ENCODE assay signal across 8 cellular contexts in genomic region chr12:50734409-50735263, GRCh38. TPM values are rescaled to one million over a fixed set of nuclear protein-coding genes. Genes with fewer than 3 reads are reported as not detected.
A peak's percentile ranks its signal among the peaks of the same experiment; 100 is the strongest.
DNase-seq lines count a peak whose midpoint lies in the region; ATAC-seq and TF ChIP-seq lines count a peak whose summit lies in the region.

No MANE protein-coding gene starts in this region.

- H3K27me3 ChIP-seq in brain microvascular endothelial cell (replicated peaks), result no peaks in the 10 kb centered on the region

- ATAC-seq in left lobe of liver (peak; percentile 74), HG02571 (IDR thresholded peaks at IDR 0.05; ENCODE audit: unreplicated experiment) (no peak)

- H3K27ac ChIP-seq in brain microvascular endothelial cell, result no peak overlapping the region

- TF ChIP-seq CTCF in brain microvascular endothelial cell (IDR thresholded peaks at IDR 0.05; ENCODE audit: low read depth, low read length, missing control alignments), result peak; percentile 84

- H3K36me3 ChIP-seq in brain microvascular endothelial cell (replicated peaks), result peaks cover 17% of the 10 kb centered on the region

- in situ Hi-C loops in brain microvascular endothelial cell (cut with HindIII; ENCODE audit: low pct_ligation_motif_present, low sequenced_read_pairs), result no loop called here

- H3K4me3 ChIP-seq in brain microvascular endothelial cell (ENCODE audit: low read depth, low read length), result no peak overlapping the region

- DNase-seq in stimulated activated CD4-positive, alpha-beta T cell treated with anti-CD3 and anti-CD28 coated beads, Interleukin-4, amount 100 ng/mL, for 24 hours, result peak; percentile 13
- no peak for DNase-seq in stimulated activated CD4-positive, alpha-beta T cell treated with anti-CD3 and anti-CD28 coated beads, Interleukin-12 subunit alpha, Interleukin-12 subunit beta, amount 100 ng/mL, for 4 hours
- DNase-seq in NCI-H2171 treated with DMSO at 0.1 percent for 48 hours (lab: John Stamatoyannopoulos, UW), result peak; percentile 51
- no peak for DNase-seq in brain microvascular endothelial cell
- no peak for DNase-seq in left lobe of liver (ENCODE audit: low spot score)
- DNase-seq in ecto neural progenitor cell (ENCODE audit: low spot score), result no peak
- DNase-seq in middle frontal gyrus (ENCODE audit: extremely low spot score, low spot score), result no peak

RNA-seq across cellular contexts. Expression of gene ATF1, which starts 29.3 kb away (rescaled TPM):
- total RNA-seq in left lobe of liver, result 13.6 TPM

Comparison
In these comparisons a context has a peak if more than half of its experiments do, and no peak if none do; other contexts are left out.
1. DNase-seq: peak in stimulated activated CD4-positive, alpha-beta T cell treated with anti-CD3 and anti-CD28 coated beads, Interleukin-4, amount 100 ng/mL, for 24 hours (single experiment) and NCI-H2171 treated with DMSO at 0.1 percent for 48 hours (single experiment); none in stimulated activated CD4-positive, alpha-beta T cell treated with anti-CD3 and anti-CD28 coated beads, Interleukin-12 subunit alpha, Interleukin-12 subunit beta, amount 100 ng/mL, for 4 hours (single experiment), brain microvascular endothelial cell (single experiment), left lobe of liver (single experiment), ecto neural progenitor cell (single experiment) and middle frontal gyrus (single experiment).